Comparison of ENCODE assay signal across 10 cellular contexts in genomic region chr3:48598323-48599076, GRCh38. TPM values are rescaled to one million over a fixed set of nuclear protein-coding genes. Genes with fewer than 3 reads are reported as not detected.
DNase-seq lines count a peak whose midpoint lies in the region; ATAC-seq and TF ChIP-seq lines count a peak whose summit lies in the region.
"Had no signal": no experiment of that assay in that cellular context is flagged by ENCODE, and none has a peak within 500 bp of the region (broad histone marks: within the 10 kb centered on the region; RNA-seq: fewer than 3 reads in every experiment).

No MANE protein-coding gene starts in this region.

- TF ChIP-seq CTCF in WI38 (IDR thresholded peaks at IDR 0.05; ENCODE audit: low read depth, low read length) = no peak

- DNase-seq in GM03348 (ENCODE audit: low spot score) (peak; percentile 92), Right ventricle myocardium superior (peak; percentile 71), skeletal muscle cell (ENCODE audit: low read depth) (peak; percentile 76), NCI-H2196 (lab: John Stamatoyannopoulos, UW; ENCODE audit: unreplicated experiment) (no peak)
- DNase-seq in stimulated activated CD4-positive, alpha-beta T cell treated with anti-CD3 and anti-CD28 coated beads, Interleukin-1b, Interleukin-23, amount 100 ng/mL, for 48 hours = no peak
- DNase-seq: dorsolateral prefrontal cortex; stimulated activated CD4-positive, alpha-beta T cell treated with anti-CD3 and anti-CD28 coated beads, Interleukin-4, amount 100 ng/mL, for 4 hours had no signal

- H3K4me3 ChIP-seq in WI38 (ENCODE audit: low read depth, low read length) = peak overlapping the region; percentile 29
- no peak overlapping the region for H3K4me3 ChIP-seq in skeletal muscle cell (ENCODE audit: low read depth, low read length)
- H3K4me3 ChIP-seq: dorsolateral prefrontal cortex had no signal

- intact Hi-C loops in Right ventricle myocardium superior (cut with DNase I) = no loop called here

- ATAC-seq in Right ventricle myocardium superior (ENCODE audit: poor library complexity) = peak; percentile 73
- ATAC-seq in GM21619 (IDR thresholded peaks at IDR 0.05; ENCODE audit: unreplicated experiment) = no peak
- ATAC-seq in GM19351 (IDR thresholded peaks at IDR 0.05; ENCODE audit: unreplicated experiment) = no peak

RNA-seq across cellular contexts. Expression of gene COL7A1, which starts 3.4 kb away (rescaled TPM):
- 16.1 TPM for total RNA-seq in Right ventricle myocardium superior

RNA-seq across cellular contexts. Expression of gene UQCRC1, which starts 10.9 kb away (rescaled TPM):
- total RNA-seq in Right ventricle myocardium superior = 1,265 TPM

RNA-seq across cellular contexts. Expression of gene TMEM89, which starts 23.1 kb away (rescaled TPM):
- total RNA-seq in Right ventricle myocardium superior = not detected
- total RNA-seq: dorsolateral prefrontal cortex had no signal

RNA-seq across cellular contexts. Expression of gene UCN2, which starts 34.9 kb away (rescaled TPM):
- not detected for total RNA-seq in Right ventricle myocardium superior

RNA-seq across cellular contexts. Expression of gene SLC26A6, which starts 36.8 kb away (rescaled TPM):
- 10.8 TPM for total RNA-seq in Right ventricle myocardium superior

Comparison
In these comparisons a context has a peak if more than half of its experiments do, and no peak if none do; other contexts are left out.
1. DNase-seq: peak in GM03348 (single experiment), Right ventricle myocardium superior (single experiment) and skeletal muscle cell (single experiment); none in NCI-H2196 (single experiment) and stimulated activated CD4-positive, alpha-beta T cell treated with anti-CD3 and anti-CD28 coated beads, Interleukin-1b, Interleukin-23, amount 100 ng/mL, for 48 hours (single experiment).